In the genomic region with DNA sequence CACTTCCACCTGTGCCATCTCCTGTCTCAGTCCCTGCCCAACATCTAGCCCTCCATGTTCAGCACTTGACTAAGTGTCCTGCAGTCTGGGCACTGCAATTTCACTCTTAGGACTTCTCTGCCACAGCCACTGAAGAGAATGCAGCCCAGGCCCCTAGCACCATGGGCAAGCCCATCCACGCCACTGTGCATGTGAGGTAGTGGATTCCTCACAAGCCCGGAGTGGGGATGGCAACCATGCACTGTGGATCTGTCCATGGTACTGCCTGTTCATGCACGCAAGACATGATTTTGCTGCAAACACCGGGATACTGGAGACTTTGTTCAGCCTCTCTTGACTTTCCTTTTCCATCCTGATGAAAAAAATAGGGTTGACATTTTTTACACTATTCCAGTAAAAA, we compare ENCODE assay signal across 10 cellular contexts. TPM values are rescaled to one million over a fixed set of nuclear protein-coding genes. Genes with fewer than 3 reads are reported as not detected.
A peak's percentile ranks its signal among the peaks of the same experiment; 100 is the strongest.
DNase-seq lines count a peak whose midpoint lies in the region; ATAC-seq, FAIRE-seq and TF ChIP-seq lines count a peak whose summit lies in the region.
"Had no signal": no experiment of that assay in that cellular context is flagged by ENCODE, and none has a peak within 500 bp of the region (broad histone marks: within the 10 kb centered on the region; RNA-seq: fewer than 3 reads in every experiment).

No MANE protein-coding gene starts in this region.

- no TSS peak for BruUV-seq in A673 (replicated peaks; lab: Mats Ljungman, UMichigan)

- H3K79me2 ChIP-seq in keratinocyte (ENCODE audit: control insufficient read depth, insufficient read depth, low read length): no peaks in the 10 kb centered on the region

- dilution Hi-C loops in keratinocyte (cut with MboI; ENCODE audit: extremely low pct_ligation_motif_present, low sequenced_read_pairs): no loop called here

- H3K4me1 ChIP-seq in A673 (ENCODE audit: insufficient read depth, low read length, poor library complexity, severe bottlenecking) (no peaks in the 10 kb centered on the region), keratinocyte (ENCODE audit: control insufficient read depth, extremely low read depth, insufficient read depth, low read length) (no peaks in the 10 kb centered on the region)
- H3K4me1 ChIP-seq: gastrocnemius medialis had no signal

- no peaks in the 10 kb centered on the region for H4K20me1 ChIP-seq in keratinocyte (ENCODE audit: control insufficient read depth, extremely low read depth, insufficient read depth, low read length)

- H3K36me3 ChIP-seq in A673 (ENCODE audit: insufficient read depth, low read length, poor library complexity, severe bottlenecking): no peaks in the 10 kb centered on the region
- no peaks in the 10 kb centered on the region for H3K36me3 ChIP-seq in keratinocyte (ENCODE audit: control insufficient read depth in 2 of 2, extremely low read depth in 1 of 2, insufficient read depth in 2 of 2, low read length in 2 of 2)
- H3K36me3 ChIP-seq: gastrocnemius medialis had no signal

- POLR2A ChIA-PET in A673 (lab: Charles Lee; ENCODE audit: low non-redundant PET): no interaction called here

- no peak overlapping the region for H3K4me2 ChIP-seq in keratinocyte (ENCODE audit: control insufficient read depth, extremely low read depth, insufficient read depth, low read depth, low read length)

- H3K9me3 ChIP-seq in A673 (ENCODE audit: low read depth, low read length, poor library complexity, severe bottlenecking) (no peaks in the 10 kb centered on the region), keratinocyte (ENCODE audit: control insufficient read depth, low read depth, low read length) (no peaks in the 10 kb centered on the region)
- H3K9me3 ChIP-seq: gastrocnemius medialis had no signal

- ATAC-seq in HG02885 (IDR thresholded peaks at IDR 0.05; ENCODE audit: poor library complexity, unreplicated experiment) (no peak), HG02623 (IDR thresholded peaks at IDR 0.05; ENCODE audit: unreplicated experiment) (no peak)
- ATAC-seq: gastrocnemius medialis had no signal

- no peak for TF ChIP-seq RAD21 in Ishikawa (IDR thresholded peaks at IDR 0.05; ENCODE audit: low read depth)

- H3K27ac ChIP-seq in A673 (ENCODE audit: low read depth, low read length, poor library complexity, severe bottlenecking): no peak overlapping the region
- H3K27ac ChIP-seq in keratinocyte (ENCODE audit: control insufficient read depth, insufficient read depth, low read length): no peak overlapping the region
- H3K27ac ChIP-seq: gastrocnemius medialis had no signal

- no peak overlapping the region for H2AFZ ChIP-seq in keratinocyte (ENCODE audit: control insufficient read depth, low read length)

- TF ChIP-seq EP300 in Ishikawa (IDR thresholded peaks at IDR 0.05; ENCODE audit: borderline replicate concordance): no peak

- no peak overlapping the region for H3K9ac ChIP-seq in keratinocyte (ENCODE audit: control insufficient read depth, extremely low read depth, insufficient read depth, low read length)

- intact Hi-C loops in A673 (cut with micrococcal nuclease; ENCODE audit: unreplicated experiment): no loop called here

- DNase-seq in A673 (ENCODE audit: low spot score) (peak; percentile 21), astrocyte of the cerebellum (ENCODE audit: low read depth) (peak; percentile 48), keratinocyte (ENCODE audit: low read depth, low spot score) (no peak), D341Med (ENCODE audit: low spot score) (no peak), NCI-H187 treated with DMSO at 0.1 percent for 48 hours (lab: John Stamatoyannopoulos, UW) (no peak)
- DNase-seq: activated gamma-delta T cell treated with Interleukin-2 at 50 U/mL for 16 hours, gastrocnemius medialis had no signal

- H3K4me3 ChIP-seq in A673 (ENCODE audit: low read depth, low read length, poor library complexity, severe bottlenecking) (no peak overlapping the region), astrocyte of the cerebellum (ENCODE audit: low read depth, low read length) (no peak overlapping the region), keratinocyte (ENCODE audit: control insufficient read depth in 2 of 3, extremely low read depth in 1 of 3, insufficient read depth in 2 of 3, low read depth in 1 of 3, low read length in 3 of 3) (no peak overlapping the region)
- H3K4me3 ChIP-seq: gastrocnemius medialis had no signal

- H3K27me3 ChIP-seq in A673 (replicated peaks; ENCODE audit: insufficient read depth, low read depth, low read length, poor library complexity) (no peaks in the 10 kb centered on the region), keratinocyte (ENCODE audit: control insufficient read depth, extremely low read depth, insufficient read depth, low read length) (peaks cover 9% of the 10 kb centered on the region)
- H3K27me3 ChIP-seq: gastrocnemius medialis had no signal

- CTCF ChIA-PET in A673 (lab: Charles Lee): no interaction called here

- FAIRE-seq in keratinocyte (lab: Jason Lieb, UNC): peak; percentile 29

- in situ Hi-C loops in astrocyte of the cerebellum (cut with HindIII; ENCODE audit: low sequenced_read_pairs): no loop called here

- TF ChIP-seq CTCF in A673 (conservative IDR thresholded peaks at IDR 0.05; ENCODE audit: low read depth, low read length) (no peak), astrocyte of the cerebellum (IDR thresholded peaks at IDR 0.05; ENCODE audit: low read depth, low read length, missing control alignments) (no peak), keratinocyte (optimal IDR thresholded peaks at IDR 0.05 in 1 of 3, IDR thresholded peaks at IDR 0.05 in 1 of 3, conservative IDR thresholded peaks at IDR 0.05 in 1 of 3; ENCODE audit: extremely low read depth in 1 of 3, insufficient read depth in 2 of 3, low read length in 3 of 3) (no peak)

- no peaks in the 10 kb centered on the region for H3K9me1 ChIP-seq in keratinocyte (ENCODE audit: control insufficient read depth, extremely low read depth, insufficient read depth, low read length)

TF ChIP-seq in Ishikawa, 13 proteins besides CTCF, POLR2A, EP300 and RAD21:
- TF ChIP-seq, protein P1, sequence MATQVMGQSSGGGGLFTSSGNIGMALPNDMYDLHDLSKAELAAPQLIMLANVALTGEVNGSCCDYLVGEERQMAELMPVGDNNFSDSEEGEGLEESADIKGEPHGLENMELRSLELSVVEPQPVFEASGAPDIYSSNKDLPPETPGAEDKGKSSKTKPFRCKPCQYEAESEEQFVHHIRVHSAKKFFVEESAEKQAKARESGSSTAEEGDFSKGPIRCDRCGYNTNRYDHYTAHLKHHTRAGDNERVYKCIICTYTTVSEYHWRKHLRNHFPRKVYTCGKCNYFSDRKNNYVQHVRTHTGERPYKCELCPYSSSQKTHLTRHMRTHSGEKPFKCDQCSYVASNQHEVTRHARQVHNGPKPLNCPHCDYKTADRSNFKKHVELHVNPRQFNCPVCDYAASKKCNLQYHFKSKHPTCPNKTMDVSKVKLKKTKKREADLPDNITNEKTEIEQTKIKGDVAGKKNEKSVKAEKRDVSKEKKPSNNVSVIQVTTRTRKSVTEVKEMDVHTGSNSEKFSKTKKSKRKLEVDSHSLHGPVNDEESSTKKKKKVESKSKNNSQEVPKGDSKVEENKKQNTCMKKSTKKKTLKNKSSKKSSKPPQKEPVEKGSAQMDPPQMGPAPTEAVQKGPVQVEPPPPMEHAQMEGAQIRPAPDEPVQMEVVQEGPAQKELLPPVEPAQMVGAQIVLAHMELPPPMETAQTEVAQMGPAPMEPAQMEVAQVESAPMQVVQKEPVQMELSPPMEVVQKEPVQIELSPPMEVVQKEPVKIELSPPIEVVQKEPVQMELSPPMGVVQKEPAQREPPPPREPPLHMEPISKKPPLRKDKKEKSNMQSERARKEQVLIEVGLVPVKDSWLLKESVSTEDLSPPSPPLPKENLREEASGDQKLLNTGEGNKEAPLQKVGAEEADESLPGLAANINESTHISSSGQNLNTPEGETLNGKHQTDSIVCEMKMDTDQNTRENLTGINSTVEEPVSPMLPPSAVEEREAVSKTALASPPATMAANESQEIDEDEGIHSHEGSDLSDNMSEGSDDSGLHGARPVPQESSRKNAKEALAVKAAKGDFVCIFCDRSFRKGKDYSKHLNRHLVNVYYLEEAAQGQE (IDR thresholded peaks at IDR 0.05; ENCODE audit: low read depth): peak; percentile 95
- TF ChIP-seq NFIC (IDR thresholded peaks at IDR 0.05) (no peak), TEAD4 (IDR thresholded peaks at IDR 0.05) (no peak)
- TF ChIP-seq, protein P2, sequence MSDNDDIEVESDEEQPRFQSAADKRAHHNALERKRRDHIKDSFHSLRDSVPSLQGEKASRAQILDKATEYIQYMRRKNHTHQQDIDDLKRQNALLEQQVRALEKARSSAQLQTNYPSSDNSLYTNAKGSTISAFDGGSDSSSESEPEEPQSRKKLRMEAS (IDR thresholded peaks at IDR 0.05): 0 out of 2 replicates have a peak, but pooled peaks have one; percentile 36

RNA-seq across cellular contexts. Expression of a gene that starts 12.3 kb away (rescaled TPM):
- not detected in 2 replicates for total RNA-seq in A673 (2021)
- not detected in 3 replicates for polyA plus RNA-seq in keratinocyte
- not detected for polyA plus RNA-seq in keratinocyte (2011; ENCODE audit: low read depth)
- polyA plus RNA-seq in keratinocyte (2011; cell fraction: cytosol; rRNA removed): not detected in 2 replicates
- not detected in 2 replicates for polyA plus RNA-seq in keratinocyte (2011; cell fraction: nucleus; rRNA removed)
- polyA plus RNA-seq in keratinocyte (2012; ENCODE audit: low replicate concordance): not detected in 2 replicates
- polyA minus RNA-seq in keratinocyte: not detected in 3 replicates
- polyA minus RNA-seq in keratinocyte (2011; cell fraction: cytosol; rRNA and poly(A)+ RNA removed): not detected
- not detected in 2 replicates for polyA minus RNA-seq in keratinocyte (2011; cell fraction: nucleus; rRNA and poly(A)+ RNA removed)

Comparison
In these comparisons a context has a peak if more than half of its experiments do, and no peak if none do; other contexts are left out.
1. DNase-seq: peak in A673 (single experiment) and astrocyte of the cerebellum (single experiment); none in keratinocyte (single experiment), D341Med (single experiment) and NCI-H187 treated with DMSO at 0.1 percent for 48 hours (single experiment).